Comparison of ENCODE assay signal across 8 cellular contexts in genomic region chr19:52963229-52963760, GRCh38. TPM values are rescaled to one million over a fixed set of nuclear protein-coding genes. Genes with fewer than 3 reads are reported as not detected.
A peak's percentile ranks its signal among the peaks of the same experiment; 100 is the strongest.
DNase-seq lines count a peak whose midpoint lies in the region; ATAC-seq and TF ChIP-seq lines count a peak whose summit lies in the region.

No MANE protein-coding gene starts in this region.

- H3K4me3 Mint-ChIP-seq in activated CD8-positive, alpha-beta T cell treated with anti-CD3 and anti-CD28 coated beads, Interleukin-2, amount 10 ng/mL, durations not matched to agents 7 days and 5 days: peak overlapping the region; percentile 98
- H3K4me3 Mint-ChIP-seq in progenitor cell of endocrine pancreas (ENCODE audit: low read depth): peak overlapping the region; percentile 95

- CTCF ChIA-PET in activated CD8-positive, alpha-beta T cell treated with anti-CD3 and anti-CD28 coated beads, Interleukin-2, amount 10 ng/mL, durations not matched to agents 7 days and 5 days (lab: Charles Lee): interaction anchor here (0.9 to 1.3 kb wide), 2 partner anchors 24 to 715 kb away, joined by 3 read pairs; no protein-coding TSS in a partner anchor

- no peaks in the 10 kb centered on the region for H3K27me3 Mint-ChIP-seq in activated CD8-positive, alpha-beta T cell treated with anti-CD3 and anti-CD28 coated beads, Interleukin-2, amount 10 ng/mL, durations not matched to agents 7 days and 5 days (ENCODE audit: low read depth)
- no peaks in the 10 kb centered on the region for H3K27me3 Mint-ChIP-seq in progenitor cell of endocrine pancreas

- peaks cover 31% of the 10 kb centered on the region for H3K4me1 Mint-ChIP-seq in activated CD8-positive, alpha-beta T cell treated with anti-CD3 and anti-CD28 coated beads, Interleukin-2, amount 10 ng/mL, durations not matched to agents 7 days and 5 days (ENCODE audit: low read depth)
- H3K4me1 Mint-ChIP-seq in progenitor cell of endocrine pancreas (ENCODE audit: low read depth): peaks cover 20% of the 10 kb centered on the region

- peaks cover 29% of the 10 kb centered on the region for H3K9me3 Mint-ChIP-seq in activated CD8-positive, alpha-beta T cell treated with anti-CD3 and anti-CD28 coated beads, Interleukin-2, amount 10 ng/mL, durations not matched to agents 7 days and 5 days (ENCODE audit: insufficient read depth)
- peaks cover 19% of the 10 kb centered on the region for H3K9me3 Mint-ChIP-seq in progenitor cell of endocrine pancreas (ENCODE audit: low read depth)

- ATAC-seq in HG03060 (IDR thresholded peaks at IDR 0.05; ENCODE audit: low read depth, unreplicated experiment): peak; percentile 20
- ATAC-seq in activated CD8-positive, alpha-beta T cell treated with anti-CD3 and anti-CD28 coated beads, Interleukin-2, amount 10 ng/mL, durations not matched to agents 7 days and 5 days: peak; percentile 13
- peak; percentile 54 for ATAC-seq in Right ventricle myocardium superior (ENCODE audit: poor library complexity)
- ATAC-seq in GM19452 (IDR thresholded peaks at IDR 0.05; ENCODE audit: unreplicated experiment): no peak

- TF ChIP-seq CTCF in progenitor cell of endocrine pancreas (IDR thresholded peaks at IDR 0.05; ENCODE audit: unreplicated experiment): no peak

- POLR2A ChIA-PET in activated CD8-positive, alpha-beta T cell treated with anti-CD3 and anti-CD28 coated beads, Interleukin-2, amount 10 ng/mL, durations not matched to agents 7 days and 5 days (lab: Charles Lee): interaction anchor here (0.8 to 1.6 kb wide), 3 partner anchors 12 to 142 kb away, joined by 3 to 6 read pairs (median 3); partner anchors contain the start of gene ZNF28

- H3K36me3 Mint-ChIP-seq in activated CD8-positive, alpha-beta T cell treated with anti-CD3 and anti-CD28 coated beads, Interleukin-2, amount 10 ng/mL, durations not matched to agents 7 days and 5 days (ENCODE audit: low read depth): peaks cover 49% of the 10 kb centered on the region
- peaks cover 44% of the 10 kb centered on the region for H3K36me3 Mint-ChIP-seq in progenitor cell of endocrine pancreas (ENCODE audit: insufficient read depth)

- H3K27ac Mint-ChIP-seq in activated CD8-positive, alpha-beta T cell treated with anti-CD3 and anti-CD28 coated beads, Interleukin-2, amount 10 ng/mL, durations not matched to agents 7 days and 5 days: peak overlapping the region; percentile 98
- peak overlapping the region; percentile 98 for H3K27ac Mint-ChIP-seq in progenitor cell of endocrine pancreas

- DNase-seq in activated effector memory CD4-positive, alpha-beta T cell treated with anti-CD3 and anti-CD28 coated beads, Interleukin-2, amount 50 U/mL, for 16 hours: peak; percentile 65
- DNase-seq in activated effector memory CD4-positive, alpha-beta T cell treated with Interleukin-2 at 50 U/mL for 16 hours: no peak
- DNase-seq in activated CD8-positive, alpha-beta T cell treated with anti-CD3 and anti-CD28 coated beads, Interleukin-2, amount 10 ng/mL, durations not matched to agents 7 days and 5 days: peak; percentile 30
- DNase-seq in Right ventricle myocardium superior (no peak), progenitor cell of endocrine pancreas (ENCODE audit: low spot score, unreplicated experiment) (no peak), NCI-H1436 treated with DMSO at 0.1 percent for 48 hours (lab: John Stamatoyannopoulos, UW) (no peak)

- intact Hi-C loops in Right ventricle myocardium superior (cut with DNase I): no loop called here

RNA-seq across cellular contexts. Expression of gene ZNF816, which starts 0.6 kb away (rescaled TPM):
- total RNA-seq in activated CD8-positive, alpha-beta T cell treated with anti-CD3 and anti-CD28 coated beads, Interleukin-2, amount 10 ng/mL, durations not matched to agents 7 days and 5 days: 10 to 100 TPM; 11.2 to 12.9 TPM
- total RNA-seq in Right ventricle myocardium superior: 4.7 TPM
- total RNA-seq in progenitor cell of endocrine pancreas: 23.8 and 25.3 TPM in 2 replicates

RNA-seq across cellular contexts. Expression of gene ZNF888, which starts 40.1 kb away (rescaled TPM):
- total RNA-seq in activated CD8-positive, alpha-beta T cell treated with anti-CD3 and anti-CD28 coated beads, Interleukin-2, amount 10 ng/mL, durations not matched to agents 7 days and 5 days: 1 to 10 TPM; 8.1 to 8.8 TPM
- total RNA-seq in Right ventricle myocardium superior (1.7 TPM), progenitor cell of endocrine pancreas (16.0 and 16.8 TPM in 2 replicates)

RNA-seq across cellular contexts. Expression of gene ERVV-1, which starts 50.4 kb away (rescaled TPM):
- not detected for total RNA-seq in activated CD8-positive, alpha-beta T cell treated with anti-CD3 and anti-CD28 coated beads, Interleukin-2, amount 10 ng/mL, durations not matched to agents 7 days and 5 days
- total RNA-seq in Right ventricle myocardium superior (not detected), progenitor cell of endocrine pancreas (not detected in 2 replicates)

Comparison
In these comparisons a context has a peak if more than half of its experiments do, and no peak if none do; other contexts are left out.
1. DNase-seq: peak in activated effector memory CD4-positive, alpha-beta T cell treated with anti-CD3 and anti-CD28 coated beads, Interleukin-2, amount 50 U/mL, for 16 hours (single experiment) and activated CD8-positive, alpha-beta T cell treated with anti-CD3 and anti-CD28 coated beads, Interleukin-2, amount 10 ng/mL, durations not matched to agents 7 days and 5 days (single experiment); none in activated effector memory CD4-positive, alpha-beta T cell treated with Interleukin-2 at 50 U/mL for 16 hours (single experiment), Right ventricle myocardium superior (single experiment), progenitor cell of endocrine pancreas (single experiment) and NCI-H1436 treated with DMSO at 0.1 percent for 48 hours (single experiment).